1 cellular context compared by ENCODE assay signal in genomic region chr10:4194231-4194630, GRCh38.
TF ChIP-seq lines count a peak whose summit lies in the region.

No MANE protein-coding gene starts in this region.

TF ChIP-seq in IMR-90, 13 proteins besides CTCF, POLR2A, EP300 and RAD21 (continued from another document):
- no peak for TF ChIP-seq RFX5 (IDR thresholded peaks at IDR 0.05; ENCODE audit: low read depth, low read length)
- no peak for TF ChIP-seq FOS (IDR thresholded peaks at IDR 0.05; ENCODE audit: low read depth, low read length)
- no peak for TF ChIP-seq MXI1 (IDR thresholded peaks at IDR 0.05; ENCODE audit: borderline replicate concordance, low read depth, low read length)
- TF ChIP-seq ELK1 (IDR thresholded peaks at IDR 0.05; ENCODE audit: borderline replicate concordance, low read depth, low read length), result no peak
- no peak for TF ChIP-seq CHD1 (IDR thresholded peaks at IDR 0.05; ENCODE audit: low read depth, low read length)
- no peak for TF ChIP-seq NFE2L2 (IDR thresholded peaks at IDR 0.05; ENCODE audit: low read depth, low read length)
- no peak for TF ChIP-seq CEBPB (IDR thresholded peaks at IDR 0.05; ENCODE audit: low read depth, low read length)
- TF ChIP-seq BHLHE40 (IDR thresholded peaks at IDR 0.05; ENCODE audit: low read depth, low read length), result no peak
